In genomic region chr4:110610620-110610939, GRCh38 we compare ENCODE assay signal across 22 cellular contexts. TPM values are rescaled to one million over a fixed set of nuclear protein-coding genes. Genes with fewer than 3 reads are reported as not detected.
DNase-seq lines count a peak whose midpoint lies in the region; ATAC-seq, FAIRE-seq and TF ChIP-seq lines count a peak whose summit lies in the region.
"Had no signal": no experiment of that assay in that cellular context is flagged by ENCODE, and none has a peak within 500 bp of the region (broad histone marks: within the 10 kb centered on the region; RNA-seq: fewer than 3 reads in every experiment).

No MANE protein-coding gene starts in this region.

- 85% methylated on average over 20 of the region's 20 CpGs for WGBS in A549 (ENCODE audit: missing lambda C conversion rate)

- CTCF ChIA-PET in A549 (lab: Yijun Ruan, JAX) = no interaction called here

- TF ChIP-seq CTCF in A549 (IDR thresholded peaks at IDR 0.05) (no peak), epithelial cell of proximal tubule (conservative IDR thresholded peaks at IDR 0.05; ENCODE audit: low read depth, low read length) (no peak)

- no peak for FAIRE-seq in A549 (lab: Jason Lieb, UNC)
- FAIRE-seq: HepG2 had no signal

- H3K4me1 ChIP-seq in A549 = peaks cover 11% of the 10 kb centered on the region; the same call in 2 of the 3 replicates

- no peak for TF ChIP-seq RAD21 in A549 (conservative IDR thresholded peaks at IDR 0.05 in 1 of 2, IDR thresholded peaks at IDR 0.05 in 1 of 2)

- peak overlapping the region; percentile 72 for H3K4me2 ChIP-seq in A549

- TF ChIP-seq EP300 in A549 (IDR thresholded peaks at IDR 0.05) = no peak

- H3K9me3 ChIP-seq in A549 = no peaks in the 10 kb centered on the region

- DNase-seq in A549 (ENCODE audit: low read depth in 1 of 2, low spot score in 1 of 2) (no peak), epithelial cell of proximal tubule (ENCODE audit: low read depth) (no peak), D341Med (ENCODE audit: low spot score) (no peak)
- DNase-seq: activated CD8-positive, alpha-beta memory T cell treated with anti-CD3 and anti-CD28 coated beads, Interleukin-2, amount 50 U/mL, for 4 hours; COR-L47; cortex of kidney; head of caudate nucleus; NCI-H1092 treated with DMSO at 0.1 percent for 48 hours; NCI-H2081 treated with DMSO at 0.1 percent for 48 hours; NCI-H510A; stimulated activated CD4-positive, alpha-beta T cell treated with anti-CD3 and anti-CD28 coated beads, Interleukin-12 subunit alpha, Interleukin-12 subunit beta, amount 100 ng/mL, for 4 hours; T-helper 17 cell had no signal

- ATAC-seq in A549 (peak in 1 of 2 experiments; percentile 33; a peak in 1 of 6 replicates), GM19452 (IDR thresholded peaks at IDR 0.05; ENCODE audit: unreplicated experiment) (peak; percentile 7), HG03097 (IDR thresholded peaks at IDR 0.05; ENCODE audit: low FRiP score, unreplicated experiment) (peak; percentile 7), HG03025 (IDR thresholded peaks at IDR 0.05; ENCODE audit: low FRiP score, unreplicated experiment) (no peak), GM18511 (IDR thresholded peaks at IDR 0.05; ENCODE audit: unreplicated experiment) (no peak), GM19463 (IDR thresholded peaks at IDR 0.05; ENCODE audit: unreplicated experiment) (no peak)
- ATAC-seq: HCT116, T-helper 17 cell had no signal

- TF ChIP-seq POLR2A in A549 (IDR thresholded peaks at IDR 0.05; ENCODE audit: low read length) = no peak

- H3K27ac ChIP-seq in A549 = peak overlapping the region; percentile 71 to 78; a peak in 5 of 6 replicates
- H3K27ac ChIP-seq: neutrophil had no signal

- POLR2A ChIA-PET in A549 (lab: Yijun Ruan, JAX) = no interaction called here

- H3K4me3 ChIP-seq in A549 (no peak overlapping the region), epithelial cell of proximal tubule (ENCODE audit: low read depth, low read length) (peak overlapping the region; percentile 54)

TF ChIP-seq in A549, 52 proteins besides CTCF, POLR2A, EP300 and RAD21:
- TF ChIP-seq RCOR1 (IDR thresholded peaks at IDR 0.05; ENCODE audit: low read depth, low read length) (no peak), BCL3 (IDR thresholded peaks at IDR 0.05) (no peak), HOXB13 (CRISPR knock-in tag; IDR thresholded peaks at IDR 0.05; ENCODE audit: low read depth) (no peak), ZSCAN20 (CRISPR knock-in tag; IDR thresholded peaks at IDR 0.05) (no peak), CHD4 (IDR thresholded peaks at IDR 0.05; ENCODE audit: borderline replicate concordance) (no peak), USF2 (IDR thresholded peaks at IDR 0.05) (no peak), CBX8 (IDR thresholded peaks at IDR 0.05) (no peak), MAX (IDR thresholded peaks at IDR 0.05) (no peak), ATOH8 (CRISPR knock-in tag; IDR thresholded peaks at IDR 0.05; ENCODE audit: low read depth) (no peak)

RNA-seq across cellular contexts. Expression of gene PITX2, which starts 12.3 kb away (rescaled TPM):
- 0.83 and 1.1 TPM in 2 replicates for polyA plus RNA-seq in A549 (2011; rRNA removed)
- polyA plus RNA-seq in A549 (2012; cell fraction: cytosol; rRNA removed) = 1.0 and 1.3 TPM in 2 replicates
- 1.7 and 2.3 TPM in 2 replicates for polyA plus RNA-seq in A549 (2012; cell fraction: nucleus; rRNA removed)
- polyA plus RNA-seq in A549 (2017; fragmentation: RNase III; extraction: RNeasy Plus Mini Kit Qiagen cat#74134 plus additional on column Dnase treatment) = 1.5 to 2.6 TPM (median 2.2 TPM) in 3 replicates
- polyA minus RNA-seq in A549 (2011; rRNA and poly(A)+ RNA removed) = 0.78 and 0.99 TPM in 2 replicates
- 1.0 and 1.2 TPM in 2 replicates for total RNA-seq in epithelial cell of proximal tubule
- total RNA-seq: HepG2, liver, T-helper 17 cell, ureter had no signal
- polyA plus RNA-seq: HepG2 had no signal

Comparison
In these comparisons a context has a peak if more than half of its experiments do, and no peak if none do; other contexts are left out.
1. ATAC-seq: peak in GM19452 (single experiment) and HG03097 (single experiment); none in HG03025 (single experiment), GM18511 (single experiment) and GM19463 (single experiment).